10 cellular contexts compared by ENCODE assay signal in genomic region chr18:6561029-6561861, GRCh38.
DNase-seq lines count a peak whose midpoint lies in the region; ATAC-seq and TF ChIP-seq lines count a peak whose summit lies in the region.
"Had no signal": no experiment of that assay in that cellular context is flagged by ENCODE, and none has a peak within 500 bp of the region (broad histone marks: within the 10 kb centered on the region; RNA-seq: fewer than 3 reads in every experiment).

No MANE protein-coding gene starts in this region.

- dilution Hi-C loops in mammary epithelial cell (cut with HindIII; ENCODE audit: low sequenced_read_pairs) = no loop called here

- DNase-seq in MCF 10A (ENCODE audit: unreplicated experiment) = peak; percentile 38
- no peak for DNase-seq in mammary epithelial cell
- peak; percentile 45 for DNase-seq in colonic mucosa
- DNase-seq in mesendoderm = peak; percentile 57
- DNase-seq in aorta = no peak
- no peak for DNase-seq in activated CD4-positive, alpha-beta memory T cell treated with anti-CD3 and anti-CD28 coated beads for 36 hours
- DNase-seq in activated T-cell treated with anti-CD3 and anti-CD28 coated beads, Interleukin-2, amount 50 U/mL, for 4 hours = no peak

- H2BK5ac ChIP-seq in mesendoderm (ENCODE audit: low read length) = peak overlapping the region; percentile 33

- H4K8ac ChIP-seq in mesendoderm (ENCODE audit: low read depth, low read length) = no peak overlapping the region

- H3K56ac ChIP-seq in mesendoderm (ENCODE audit: low read length) = peak overlapping the region; percentile 52

- ATAC-seq in aorta (ENCODE audit: low FRiP score) = peak; percentile 66
- ATAC-seq in GM21526 (IDR thresholded peaks at IDR 0.05; ENCODE audit: low FRiP score, unreplicated experiment) = no peak
- no peak for ATAC-seq in activated T-cell treated with anti-CD3 and anti-CD28 coated beads, Interleukin-2, amount 50 U/mL, for 4 hours
- ATAC-seq: A549 had no signal

- no peaks in the 10 kb centered on the region for H3K27me3 Mint-ChIP-seq in MCF 10A (ENCODE audit: insufficient read depth, unreplicated experiment)
- H3K27me3 Mint-ChIP-seq in activated CD4-positive, alpha-beta memory T cell treated with anti-CD3 and anti-CD28 coated beads for 36 hours = no peaks in the 10 kb centered on the region
- H3K27me3 Mint-ChIP-seq in activated T-cell treated with anti-CD3 and anti-CD28 coated beads, Interleukin-2, amount 50 U/mL, for 4 hours (ENCODE audit: low read depth) = no peaks in the 10 kb centered on the region

- no peaks in the 10 kb centered on the region for H4K20me1 ChIP-seq in mammary epithelial cell (ENCODE audit: insufficient read depth, low read length)

- H3K27ac ChIP-seq in mammary epithelial cell (ENCODE audit: insufficient read depth, low read depth, low read length) (no peak overlapping the region), colonic mucosa (no peak overlapping the region), mesendoderm (ENCODE audit: low read depth, low read length) (peak overlapping the region; percentile 46), aorta (ENCODE audit: low read depth in 1 of 2, low read length in 2 of 2) (no peak overlapping the region)
- H3K27ac ChIP-seq: A549, prostate gland had no signal

- intact Hi-C loops in MCF 10A (cut with micrococcal nuclease) = loop anchor here (10.0 kb wide), 1 partner anchor 184 kb away; no protein-coding TSS in a partner anchor
- intact Hi-C loops in mammary epithelial cell (cut with micrococcal nuclease) = no loop called here
- intact Hi-C loops in colonic mucosa (cut with DNase I) = no loop called here
- intact Hi-C loops in aorta (cut with DNase I) = no loop called here
- intact Hi-C loops in activated CD4-positive, alpha-beta memory T cell treated with anti-CD3 and anti-CD28 coated beads for 36 hours (cut with micrococcal nuclease) = no loop called here

- no peak overlapping the region for H3K9ac ChIP-seq in mammary epithelial cell (ENCODE audit: insufficient read depth, low read length)
- no peak overlapping the region for H3K9ac ChIP-seq in colonic mucosa (ENCODE audit: low read depth in 2 of 2, low read length in 2 of 2)
- no peak overlapping the region for H3K9ac ChIP-seq in mesendoderm (ENCODE audit: low read length)

- H3K36me3 ChIP-seq in mammary epithelial cell (ENCODE audit: insufficient read depth, low read length) = no peaks in the 10 kb centered on the region
- no peaks in the 10 kb centered on the region for H3K36me3 ChIP-seq in colonic mucosa
- no peaks in the 10 kb centered on the region for H3K36me3 ChIP-seq in mesendoderm (ENCODE audit: control insufficient read depth, insufficient read depth, low read length)
- H3K36me3 ChIP-seq in aorta (ENCODE audit: control insufficient read depth in 1 of 2, insufficient read depth in 2 of 2, low read length in 1 of 2) = no peaks in the 10 kb centered on the region
- H3K36me3 ChIP-seq: prostate gland had no signal

- H3K36me3 Mint-ChIP-seq in MCF 10A (ENCODE audit: insufficient read depth, unreplicated experiment) = no peaks in the 10 kb centered on the region
- H3K36me3 Mint-ChIP-seq in activated CD4-positive, alpha-beta memory T cell treated with anti-CD3 and anti-CD28 coated beads for 36 hours = no peaks in the 10 kb centered on the region
- H3K36me3 Mint-ChIP-seq in activated T-cell treated with anti-CD3 and anti-CD28 coated beads, Interleukin-2, amount 50 U/mL, for 4 hours (ENCODE audit: insufficient read depth) = no peaks in the 10 kb centered on the region

- WGBS in mammary epithelial cell (ENCODE audit: low coverage, missing lambda C conversion rate) = 79% methylated on average over 14 of the region's 14 CpGs
- WGBS in mesendoderm (ENCODE audit: extremely low coverage, insufficient coverage, low lambda C conversion rate) = no CpG with 5 or more reads among the region's 14 CpGs
- 59 to 68% methylated on average over 14 of the region's 14 CpGs for WGBS in aorta, 2 donors

- H3K79me1 ChIP-seq in mesendoderm (ENCODE audit: low read length) = no peaks in the 10 kb centered on the region

- H3K9me3 Mint-ChIP-seq in MCF 10A (ENCODE audit: unreplicated experiment) = no peaks in the 10 kb centered on the region
- H3K9me3 Mint-ChIP-seq in activated CD4-positive, alpha-beta memory T cell treated with anti-CD3 and anti-CD28 coated beads for 36 hours = peaks cover 3% of the 10 kb centered on the region
- H3K9me3 Mint-ChIP-seq in activated T-cell treated with anti-CD3 and anti-CD28 coated beads, Interleukin-2, amount 50 U/mL, for 4 hours = peaks cover 3% of the 10 kb centered on the region

- no peak overlapping the region for H2AFZ ChIP-seq in mammary epithelial cell (ENCODE audit: low read depth, low read length)

- no peaks in the 10 kb centered on the region for H3K9me3 ChIP-seq in mammary epithelial cell (replicated peaks; ENCODE audit: insufficient read depth, low read length)
- H3K9me3 ChIP-seq in colonic mucosa = no peaks in the 10 kb centered on the region
- H3K9me3 ChIP-seq in aorta (ENCODE audit: control insufficient read depth, low read length) = no peaks in the 10 kb centered on the region
- H3K9me3 ChIP-seq: A549, prostate gland had no signal

- CTCF ChIA-PET in MCF 10A (lab: Yijun Ruan, JAX) = interaction anchor here (0.5 to 1.7 kb wide), 4 partner anchors 9 to 324 kb away, joined by 3 to 4 read pairs (median 4); no protein-coding TSS in a partner anchor
- CTCF ChIA-PET in mammary epithelial cell (lab: Charles Lee; ENCODE audit: low non-redundant PET) = no interaction called here
- CTCF ChIA-PET in activated CD4-positive, alpha-beta memory T cell treated with anti-CD3 and anti-CD28 coated beads for 36 hours (lab: Charles Lee) = no interaction called here

- no peaks in the 10 kb centered on the region for H3K4me1 ChIP-seq in mammary epithelial cell (ENCODE audit: insufficient read depth, low read length)
- no peaks in the 10 kb centered on the region for H3K4me1 ChIP-seq in colonic mucosa
- H3K4me1 ChIP-seq in mesendoderm (ENCODE audit: control insufficient read depth, low read depth, low read length) = peaks cover 3% of the 10 kb centered on the region
- no peaks in the 10 kb centered on the region for H3K4me1 ChIP-seq in aorta (ENCODE audit: control insufficient read depth in 1 of 2, insufficient read depth in 2 of 2, low read length in 2 of 2)
- H3K4me1 ChIP-seq: A549, prostate gland had no signal

- no peak overlapping the region for H2AK5ac ChIP-seq in mesendoderm (ENCODE audit: low read length)

- no peaks in the 10 kb centered on the region for H3K27me3 ChIP-seq in mammary epithelial cell (ENCODE audit: insufficient read depth, low read length)
- H3K27me3 ChIP-seq in colonic mucosa = no peaks in the 10 kb centered on the region
- H3K27me3 ChIP-seq in mesendoderm (ENCODE audit: insufficient read depth, low read length, poor library complexity) = no peaks in the 10 kb centered on the region
- H3K27me3 ChIP-seq in aorta (ENCODE audit: control insufficient read depth in 1 of 2, insufficient read depth in 2 of 2, low read length in 1 of 2) = peaks cover 0 to 1% of the 10 kb centered on the region in 2 donors

- POLR2A ChIA-PET in MCF 10A (lab: Yijun Ruan, JAX) = interaction anchor here (0.6 to 0.8 kb wide), 2 partner anchors 117 to 590 kb away, joined by 3 read pairs; no protein-coding TSS in a partner anchor
- POLR2A ChIA-PET in activated CD4-positive, alpha-beta memory T cell treated with anti-CD3 and anti-CD28 coated beads for 36 hours (lab: Charles Lee) = no interaction called here

- H3K23ac ChIP-seq in mesendoderm (ENCODE audit: low read length) = no peak overlapping the region

- in situ Hi-C loops in mammary epithelial cell (cut with MboI; ENCODE audit: low sequenced_read_pairs in 2 of 2) = no loop called here

- no peak overlapping the region for H3K4ac ChIP-seq in mesendoderm (ENCODE audit: low read depth, low read length)

- H3K27ac Mint-ChIP-seq in MCF 10A (ENCODE audit: low read depth, unreplicated experiment) = no peak overlapping the region
- no peak overlapping the region for H3K27ac Mint-ChIP-seq in activated CD4-positive, alpha-beta memory T cell treated with anti-CD3 and anti-CD28 coated beads for 36 hours

- H3K79me2 ChIP-seq in mammary epithelial cell (ENCODE audit: insufficient read depth, low read length) (no peaks in the 10 kb centered on the region), mesendoderm (ENCODE audit: control insufficient read depth, insufficient read depth, low read length) (no peaks in the 10 kb centered on the region)

- H3K4me2 ChIP-seq in mammary epithelial cell (ENCODE audit: insufficient read depth, low read depth, low read length) = no peak overlapping the region
- no peak overlapping the region for H3K4me2 ChIP-seq in mesendoderm (ENCODE audit: low read length)
- H3K4me2 ChIP-seq: A549 had no signal

- peaks cover 12% of the 10 kb centered on the region for H3K4me1 Mint-ChIP-seq in MCF 10A (ENCODE audit: insufficient read depth, unreplicated experiment)
- no peaks in the 10 kb centered on the region for H3K4me1 Mint-ChIP-seq in activated CD4-positive, alpha-beta memory T cell treated with anti-CD3 and anti-CD28 coated beads for 36 hours (ENCODE audit: low read depth)
- no peaks in the 10 kb centered on the region for H3K4me1 Mint-ChIP-seq in activated T-cell treated with anti-CD3 and anti-CD28 coated beads, Interleukin-2, amount 50 U/mL, for 4 hours (ENCODE audit: low read depth)

- H3K4me3 ChIP-seq in mammary epithelial cell (replicated peaks in 1 of 3; ENCODE audit: insufficient read depth in 1 of 3, low read depth in 2 of 3, low read length in 3 of 3) (no peak overlapping the region), colonic mucosa (no peak overlapping the region), mesendoderm (ENCODE audit: low read length) (no peak overlapping the region), aorta (ENCODE audit: low read length in 2 of 2) (no peak overlapping the region)
- H3K4me3 ChIP-seq: A549, prostate gland had no signal

- H2BK15ac ChIP-seq in mesendoderm (replicated peaks; ENCODE audit: low read depth) = no peak overlapping the region

- H3K4me3 Mint-ChIP-seq in MCF 10A (ENCODE audit: unreplicated experiment) = no peak overlapping the region
- H3K4me3 Mint-ChIP-seq in activated CD4-positive, alpha-beta memory T cell treated with anti-CD3 and anti-CD28 coated beads for 36 hours = no peak overlapping the region
- H3K4me3 Mint-ChIP-seq in activated T-cell treated with anti-CD3 and anti-CD28 coated beads, Interleukin-2, amount 50 U/mL, for 4 hours = no peak overlapping the region

- no peak overlapping the region for H4K5ac ChIP-seq in mesendoderm (ENCODE audit: low read length)

- no peak for TF ChIP-seq CTCF in MCF 10A (IDR thresholded peaks at IDR 0.05; ENCODE audit: unreplicated experiment)
- no peak for TF ChIP-seq CTCF in mammary epithelial cell (conservative IDR thresholded peaks at IDR 0.05 in 1 of 2, IDR thresholded peaks at IDR 0.05 in 1 of 2; ENCODE audit: extremely low read depth in 1 of 2, insufficient read depth in 1 of 2, low read depth in 1 of 2, low read length in 2 of 2)
- TF ChIP-seq CTCF in colonic mucosa (IDR thresholded peaks at IDR 0.05) = no peak

- BruUV-seq in MCF 10A (replicated peaks; lab: Mats Ljungman, UMichigan) = no TSS peak
- BruUV-seq in mammary epithelial cell (replicated peaks; lab: Mats Ljungman, UMichigan) = no TSS peak

- H3K18ac ChIP-seq in mesendoderm (ENCODE audit: low read length) = peak overlapping the region; percentile 6

- H2BK120ac ChIP-seq in mesendoderm (ENCODE audit: low read depth, low read length) = no peak overlapping the region

Comparison
In these comparisons a context has a peak if more than half of its experiments do, and no peak if none do; other contexts are left out.
1. DNase-seq: peak in MCF 10A (single experiment), colonic mucosa (single experiment) and mesendoderm (single experiment); none in mammary epithelial cell (single experiment), aorta (0 of 2), activated CD4-positive, alpha-beta memory T cell treated with anti-CD3 and anti-CD28 coated beads for 36 hours (single experiment) and activated T-cell treated with anti-CD3 and anti-CD28 coated beads, Interleukin-2, amount 50 U/mL, for 4 hours (single experiment).